2 cellular contexts compared by ENCODE assay signal in the genomic region with DNA sequence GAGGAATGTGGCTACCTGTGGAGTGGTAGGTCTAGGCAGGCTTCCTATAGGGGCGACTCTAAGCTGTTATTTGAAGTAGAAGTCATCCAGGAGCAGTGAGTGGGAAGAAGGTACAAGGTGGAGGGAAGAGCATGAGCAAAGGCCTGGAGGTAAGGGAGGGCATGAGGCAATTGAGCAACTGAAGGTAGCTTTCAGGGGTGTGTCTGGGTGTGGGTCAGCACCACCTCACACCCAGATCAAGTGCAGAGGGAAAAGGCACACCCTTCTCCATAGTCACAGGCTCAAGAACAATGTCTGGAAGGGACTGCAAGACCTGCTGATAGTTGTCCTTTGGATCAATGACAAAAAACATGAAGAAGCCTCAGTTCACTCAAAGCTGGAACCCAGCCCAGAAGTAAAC.
A peak's percentile ranks its signal among the peaks of the same experiment; 100 is the strongest.
TF ChIP-seq lines count a peak whose summit lies in the region.

No MANE protein-coding gene starts in this region.

TF ChIP-seq in GM23338, 12 proteins besides CTCF, POLR2A, EP300 and RAD21 (continued from another document):
- TF ChIP-seq, protein P1, sequence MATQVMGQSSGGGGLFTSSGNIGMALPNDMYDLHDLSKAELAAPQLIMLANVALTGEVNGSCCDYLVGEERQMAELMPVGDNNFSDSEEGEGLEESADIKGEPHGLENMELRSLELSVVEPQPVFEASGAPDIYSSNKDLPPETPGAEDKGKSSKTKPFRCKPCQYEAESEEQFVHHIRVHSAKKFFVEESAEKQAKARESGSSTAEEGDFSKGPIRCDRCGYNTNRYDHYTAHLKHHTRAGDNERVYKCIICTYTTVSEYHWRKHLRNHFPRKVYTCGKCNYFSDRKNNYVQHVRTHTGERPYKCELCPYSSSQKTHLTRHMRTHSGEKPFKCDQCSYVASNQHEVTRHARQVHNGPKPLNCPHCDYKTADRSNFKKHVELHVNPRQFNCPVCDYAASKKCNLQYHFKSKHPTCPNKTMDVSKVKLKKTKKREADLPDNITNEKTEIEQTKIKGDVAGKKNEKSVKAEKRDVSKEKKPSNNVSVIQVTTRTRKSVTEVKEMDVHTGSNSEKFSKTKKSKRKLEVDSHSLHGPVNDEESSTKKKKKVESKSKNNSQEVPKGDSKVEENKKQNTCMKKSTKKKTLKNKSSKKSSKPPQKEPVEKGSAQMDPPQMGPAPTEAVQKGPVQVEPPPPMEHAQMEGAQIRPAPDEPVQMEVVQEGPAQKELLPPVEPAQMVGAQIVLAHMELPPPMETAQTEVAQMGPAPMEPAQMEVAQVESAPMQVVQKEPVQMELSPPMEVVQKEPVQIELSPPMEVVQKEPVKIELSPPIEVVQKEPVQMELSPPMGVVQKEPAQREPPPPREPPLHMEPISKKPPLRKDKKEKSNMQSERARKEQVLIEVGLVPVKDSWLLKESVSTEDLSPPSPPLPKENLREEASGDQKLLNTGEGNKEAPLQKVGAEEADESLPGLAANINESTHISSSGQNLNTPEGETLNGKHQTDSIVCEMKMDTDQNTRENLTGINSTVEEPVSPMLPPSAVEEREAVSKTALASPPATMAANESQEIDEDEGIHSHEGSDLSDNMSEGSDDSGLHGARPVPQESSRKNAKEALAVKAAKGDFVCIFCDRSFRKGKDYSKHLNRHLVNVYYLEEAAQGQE (IDR thresholded peaks at IDR 0.05; ENCODE audit: unreplicated experiment), result no peak
- TF ChIP-seq, protein P2, sequence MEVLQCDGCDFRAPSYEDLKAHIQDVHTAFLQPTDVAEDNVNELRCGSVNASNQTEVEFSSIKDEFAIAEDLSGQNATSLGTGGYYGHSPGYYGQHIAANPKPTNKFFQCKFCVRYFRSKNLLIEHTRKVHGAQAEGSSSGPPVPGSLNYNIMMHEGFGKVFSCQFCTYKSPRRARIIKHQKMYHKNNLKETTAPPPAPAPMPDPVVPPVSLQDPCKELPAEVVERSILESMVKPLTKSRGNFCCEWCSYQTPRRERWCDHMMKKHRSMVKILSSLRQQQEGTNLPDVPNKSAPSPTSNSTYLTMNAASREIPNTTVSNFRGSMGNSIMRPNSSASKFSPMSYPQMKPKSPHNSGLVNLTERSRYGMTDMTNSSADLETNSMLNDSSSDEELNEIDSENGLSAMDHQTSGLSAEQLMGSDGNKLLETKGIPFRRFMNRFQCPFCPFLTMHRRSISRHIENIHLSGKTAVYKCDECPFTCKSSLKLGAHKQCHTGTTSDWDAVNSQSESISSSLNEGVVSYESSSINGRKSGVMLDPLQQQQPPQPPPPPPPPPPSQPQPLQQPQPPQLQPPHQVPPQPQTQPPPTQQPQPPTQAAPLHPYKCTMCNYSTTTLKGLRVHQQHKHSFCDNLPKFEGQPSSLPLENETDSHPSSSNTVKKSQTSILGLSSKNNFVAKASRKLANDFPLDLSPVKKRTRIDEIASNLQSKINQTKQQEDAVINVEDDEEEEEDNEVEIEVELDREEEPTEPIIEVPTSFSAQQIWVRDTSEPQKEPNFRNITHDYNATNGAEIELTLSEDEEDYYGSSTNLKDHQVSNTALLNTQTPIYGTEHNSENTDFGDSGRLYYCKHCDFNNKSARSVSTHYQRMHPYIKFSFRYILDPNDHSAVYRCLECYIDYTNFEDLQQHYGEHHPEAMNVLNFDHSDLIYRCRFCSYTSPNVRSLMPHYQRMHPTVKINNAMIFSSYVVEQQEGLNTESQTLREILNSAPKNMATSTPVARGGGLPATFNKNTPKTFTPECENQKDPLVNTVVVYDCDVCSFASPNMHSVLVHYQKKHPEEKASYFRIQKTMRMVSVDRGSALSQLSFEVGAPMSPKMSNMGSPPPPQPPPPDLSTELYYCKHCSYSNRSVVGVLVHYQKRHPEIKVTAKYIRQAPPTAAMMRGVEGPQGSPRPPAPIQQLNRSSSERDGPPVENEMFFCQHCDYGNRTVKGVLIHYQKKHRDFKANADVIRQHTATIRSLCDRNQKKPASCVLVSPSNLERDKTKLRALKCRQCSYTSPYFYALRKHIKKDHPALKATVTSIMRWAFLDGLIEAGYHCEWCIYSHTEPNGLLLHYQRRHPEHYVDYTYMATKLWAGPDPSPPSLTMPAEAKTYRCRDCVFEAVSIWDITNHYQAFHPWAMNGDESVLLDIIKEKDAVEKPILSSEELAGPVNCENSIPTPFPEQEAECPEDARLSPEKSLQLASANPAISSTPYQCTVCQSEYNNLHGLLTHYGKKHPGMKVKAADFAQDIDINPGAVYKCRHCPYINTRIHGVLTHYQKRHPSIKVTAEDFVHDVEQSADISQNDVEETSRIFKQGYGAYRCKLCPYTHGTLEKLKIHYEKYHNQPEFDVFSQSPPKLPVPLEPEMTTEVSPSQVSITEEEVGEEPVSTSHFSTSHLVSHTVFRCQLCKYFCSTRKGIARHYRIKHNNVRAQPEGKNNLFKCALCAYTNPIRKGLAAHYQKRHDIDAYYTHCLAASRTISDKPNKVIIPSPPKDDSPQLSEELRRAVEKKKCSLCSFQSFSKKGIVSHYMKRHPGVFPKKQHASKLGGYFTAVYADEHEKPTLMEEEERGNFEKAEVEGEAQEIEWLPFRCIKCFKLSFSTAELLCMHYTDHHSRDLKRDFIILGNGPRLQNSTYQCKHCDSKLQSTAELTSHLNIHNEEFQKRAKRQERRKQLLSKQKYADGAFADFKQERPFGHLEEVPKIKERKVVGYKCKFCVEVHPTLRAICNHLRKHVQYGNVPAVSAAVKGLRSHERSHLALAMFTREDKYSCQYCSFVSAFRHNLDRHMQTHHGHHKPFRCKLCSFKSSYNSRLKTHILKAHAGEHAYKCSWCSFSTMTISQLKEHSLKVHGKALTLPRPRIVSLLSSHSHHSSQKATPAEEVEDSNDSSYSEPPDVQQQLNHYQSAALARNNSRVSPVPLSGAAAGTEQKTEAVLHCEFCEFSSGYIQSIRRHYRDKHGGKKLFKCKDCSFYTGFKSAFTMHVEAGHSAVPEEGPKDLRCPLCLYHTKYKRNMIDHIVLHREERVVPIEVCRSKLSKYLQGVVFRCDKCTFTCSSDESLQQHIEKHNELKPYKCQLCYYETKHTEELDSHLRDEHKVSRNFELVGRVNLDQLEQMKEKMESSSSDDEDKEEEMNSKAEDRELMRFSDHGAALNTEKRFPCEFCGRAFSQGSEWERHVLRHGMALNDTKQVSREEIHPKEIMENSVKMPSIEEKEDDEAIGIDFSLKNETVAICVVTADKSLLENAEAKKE (CRISPR knock-in tag; IDR thresholded peaks at IDR 0.05), result 0 out of 2 replicates have a peak, but pooled peaks have one; percentile 26
- TF ChIP-seq JUNB (IDR thresholded peaks at IDR 0.05; ENCODE audit: unreplicated experiment), result no peak

TF ChIP-seq in HEK293T, 16 proteins besides CTCF, POLR2A, EP300 and RAD21 (continued from another document):
- TF ChIP-seq, protein P3, sequence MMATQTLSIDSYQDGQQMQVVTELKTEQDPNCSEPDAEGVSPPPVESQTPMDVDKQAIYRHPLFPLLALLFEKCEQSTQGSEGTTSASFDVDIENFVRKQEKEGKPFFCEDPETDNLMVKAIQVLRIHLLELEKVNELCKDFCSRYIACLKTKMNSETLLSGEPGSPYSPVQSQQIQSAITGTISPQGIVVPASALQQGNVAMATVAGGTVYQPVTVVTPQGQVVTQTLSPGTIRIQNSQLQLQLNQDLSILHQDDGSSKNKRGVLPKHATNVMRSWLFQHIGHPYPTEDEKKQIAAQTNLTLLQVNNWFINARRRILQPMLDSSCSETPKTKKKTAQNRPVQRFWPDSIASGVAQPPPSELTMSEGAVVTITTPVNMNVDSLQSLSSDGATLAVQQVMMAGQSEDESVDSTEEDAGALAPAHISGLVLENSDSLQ (IDR thresholded peaks at IDR 0.05), result no peak
- TF ChIP-seq HDGF (IDR thresholded peaks at IDR 0.05; ENCODE audit: borderline replicate concordance) (no peak), FOXM1 (IDR thresholded peaks at IDR 0.05; ENCODE audit: borderline replicate concordance) (no peak), CTBP1 (IDR thresholded peaks at IDR 0.05; ENCODE audit: borderline replicate concordance) (no peak), ARNT (IDR thresholded peaks at IDR 0.05) (no peak), L3MBTL2 (conservative IDR thresholded peaks at IDR 0.05) (no peak)
